1 cellular context compared by ENCODE assay signal in the genomic region with DNA sequence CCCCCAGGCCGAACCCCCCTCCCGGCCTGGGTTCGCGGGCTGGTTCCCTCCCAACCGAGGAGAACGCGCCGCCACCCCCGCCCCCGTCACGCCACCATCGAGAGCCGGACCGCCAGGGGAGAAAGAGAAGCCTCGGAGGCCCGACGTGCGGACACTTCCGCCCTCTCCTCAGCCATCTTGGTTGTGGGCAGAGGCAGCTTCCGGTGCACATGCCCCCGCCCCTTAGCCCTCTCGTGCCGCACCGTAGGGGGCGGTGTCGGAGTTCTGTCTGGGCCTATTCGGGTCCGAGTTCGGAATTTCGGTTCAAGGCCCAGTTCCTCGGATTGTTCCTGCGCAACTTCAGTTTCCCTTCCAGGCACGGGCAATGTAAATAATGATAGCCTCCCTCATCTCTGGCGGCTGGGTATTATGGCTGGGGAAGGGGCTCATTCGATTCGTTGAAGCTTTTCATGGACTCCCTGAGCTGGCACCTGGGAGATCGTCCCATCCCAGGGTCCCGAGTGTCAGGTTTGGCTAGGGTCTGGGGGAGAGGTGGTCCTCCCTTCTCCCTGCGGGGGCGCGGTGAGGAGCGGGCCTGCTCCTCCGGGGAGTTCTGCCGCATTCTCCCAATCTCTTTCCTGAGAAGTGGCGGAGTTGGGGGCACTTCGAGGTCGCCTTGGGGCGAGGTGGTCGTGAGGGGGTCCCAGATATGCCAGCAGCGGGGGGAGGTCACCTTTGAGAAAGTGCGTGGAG.
TF ChIP-seq lines count a peak whose summit lies in the region.

Gene IER2, plus strand, starts transcription at position 225 of the 732 bp plus-strand sequence. CDS start 2,776 bp downstream, outside the sequence.
A gene with protein sequence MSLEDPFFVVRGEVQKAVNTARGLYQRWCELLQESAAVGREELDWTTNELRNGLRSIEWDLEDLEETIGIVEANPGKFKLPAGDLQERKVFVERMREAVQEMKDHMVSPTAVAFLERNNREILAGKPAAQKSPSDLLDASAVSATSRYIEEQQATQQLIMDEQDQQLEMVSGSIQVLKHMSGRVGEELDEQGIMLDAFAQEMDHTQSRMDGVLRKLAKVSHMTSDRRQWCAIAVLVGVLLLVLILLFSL (minus strand): TSS at position 189 of the 732 bp plus-strand sequence. CDS start 202 bp downstream, outside the sequence.

TF ChIP-seq in GM12878, 131 proteins besides CTCF, POLR2A, EP300 and RAD21 (continues in another document):
- TF ChIP-seq RELA (IDR thresholded peaks at IDR 0.05; ENCODE audit: borderline replicate concordance, partially characterized antibody) (peak; percentile 40), ZNF274 (IDR thresholded peaks at IDR 0.05; ENCODE audit: insufficient read depth, insufficient read length) (no peak), SIX5 (IDR thresholded peaks at IDR 0.05; ENCODE audit: low read depth, low read length, severe bottlenecking) (peak; percentile 77), SUPT20H (IDR thresholded peaks at IDR 0.05; ENCODE audit: borderline replicate concordance, control insufficient read depth, low read depth, low read length) (no peak), IRF4 (IDR thresholded peaks at IDR 0.05; ENCODE audit: low read depth, low read length) (0 out of 2 replicates have a peak, but pooled peaks have one; percentile 17), ESRRA (IDR thresholded peaks at IDR 0.05; ENCODE audit: low read length) (no peak), IKZF1 (conservative IDR thresholded peaks at IDR 0.05) (peak; percentile 94), ASH2L (IDR thresholded peaks at IDR 0.05; ENCODE audit: borderline replicate concordance, low read depth) (no peak), KAT2A (conservative IDR thresholded peaks at IDR 0.05; ENCODE audit: control insufficient read depth, low read depth, low read length) (no peak), FOS (IDR thresholded peaks at IDR 0.05; ENCODE audit: borderline replicate concordance, extremely low read depth, insufficient read length) (no peak), CREB1 (IDR thresholded peaks at IDR 0.05; ENCODE audit: low read depth) (no peak), NR2C1 (IDR thresholded peaks at IDR 0.05) (peak; percentile 83), PML (IDR thresholded peaks at IDR 0.05; ENCODE audit: low read length) (no peak), RCOR1 (conservative IDR thresholded peaks at IDR 0.05; ENCODE audit: low read depth, low read length) (no peak), SMAD1 (IDR thresholded peaks at IDR 0.05; ENCODE audit: low read depth, partially characterized antibody) (peak; percentile 46), MTA3 (IDR thresholded peaks at IDR 0.05; ENCODE audit: borderline replicate concordance, low read length) (no peak), SPI1 (IDR thresholded peaks at IDR 0.05; ENCODE audit: borderline replicate concordance, insufficient read depth, low read depth, low read length) (peak; percentile 48; the same call in 1 of the 2 replicates), USF2 (IDR thresholded peaks at IDR 0.05; ENCODE audit: borderline replicate concordance, low read depth, low read length) (no peak; the same call in 1 of the 2 replicates), ZNF24 (IDR thresholded peaks at IDR 0.05) (0 out of 2 replicates have a peak, but pooled peaks have one; percentile 36), SMARCA5 (IDR thresholded peaks at IDR 0.05) (peak; percentile 81; the same call in 1 of the 2 replicates), HDGF (IDR thresholded peaks at IDR 0.05) (no peak; the same call in 1 of the 2 replicates), MYC (IDR thresholded peaks at IDR 0.05; ENCODE audit: insufficient read depth, insufficient read length, insufficient replicate concordance, low read length, severe bottlenecking) (no peak), RFX5 (IDR thresholded peaks at IDR 0.05; ENCODE audit: low read depth, low read length) (no peak), STAT3 (IDR thresholded peaks at IDR 0.05; ENCODE audit: low read depth, low read length) (no peak), POLR2AphosphoS5 (IDR thresholded peaks at IDR 0.05; ENCODE audit: low read length) (peak; percentile 80; the same call in 1 of the 2 replicates), POLR2AphosphoS2 (IDR thresholded peaks at IDR 0.05; ENCODE audit: low read depth, low read length) (peak; percentile 26; the same call in 1 of the 2 replicates), SP1 (IDR thresholded peaks at IDR 0.05; ENCODE audit: low read depth, low read length) (peak; percentile 43), YBX1 (IDR thresholded peaks at IDR 0.05) (no peak), CEBPB (IDR thresholded peaks at IDR 0.05; ENCODE audit: borderline replicate concordance in 1 of 2, low read depth in 2 of 2, low read length in 2 of 2) (no peak), POU2F2 (IDR thresholded peaks at IDR 0.05; ENCODE audit: borderline replicate concordance, low read depth, low read length) (0 out of 3 replicates have a peak, but pooled peaks have one; percentile 9), FOXM1 (IDR thresholded peaks at IDR 0.05; ENCODE audit: low read depth, low read length) (no peak), RAD51 (IDR thresholded peaks at IDR 0.05) (0 out of 2 replicates have a peak, but pooled peaks have one; percentile 33), BCL11A (IDR thresholded peaks at IDR 0.05; ENCODE audit: low read depth, low read length) (no peak)
- TF ChIP-seq, protein P1, sequence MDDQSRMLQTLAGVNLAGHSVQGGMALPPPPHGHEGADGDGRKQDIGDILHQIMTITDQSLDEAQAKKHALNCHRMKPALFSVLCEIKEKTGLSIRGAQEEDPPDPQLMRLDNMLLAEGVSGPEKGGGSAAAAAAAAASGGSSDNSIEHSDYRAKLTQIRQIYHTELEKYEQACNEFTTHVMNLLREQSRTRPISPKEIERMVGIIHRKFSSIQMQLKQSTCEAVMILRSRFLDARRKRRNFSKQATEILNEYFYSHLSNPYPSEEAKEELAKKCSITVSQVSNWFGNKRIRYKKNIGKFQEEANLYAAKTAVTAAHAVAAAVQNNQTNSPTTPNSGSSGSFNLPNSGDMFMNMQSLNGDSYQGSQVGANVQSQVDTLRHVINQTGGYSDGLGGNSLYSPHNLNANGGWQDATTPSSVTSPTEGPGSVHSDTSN (IDR thresholded peaks at IDR 0.05; ENCODE audit: insufficient replicate concordance, low read depth, low read length) = no peak
- TF ChIP-seq, protein P2, sequence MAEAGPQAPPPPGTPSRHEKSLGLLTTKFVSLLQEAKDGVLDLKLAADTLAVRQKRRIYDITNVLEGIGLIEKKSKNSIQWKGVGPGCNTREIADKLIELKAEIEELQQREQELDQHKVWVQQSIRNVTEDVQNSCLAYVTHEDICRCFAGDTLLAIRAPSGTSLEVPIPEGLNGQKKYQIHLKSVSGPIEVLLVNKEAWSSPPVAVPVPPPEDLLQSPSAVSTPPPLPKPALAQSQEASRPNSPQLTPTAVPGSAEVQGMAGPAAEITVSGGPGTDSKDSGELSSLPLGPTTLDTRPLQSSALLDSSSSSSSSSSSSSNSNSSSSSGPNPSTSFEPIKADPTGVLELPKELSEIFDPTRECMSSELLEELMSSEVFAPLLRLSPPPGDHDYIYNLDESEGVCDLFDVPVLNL (IDR thresholded peaks at IDR 0.05; ENCODE audit: low read depth, low read length) = no peak
- TF ChIP-seq, protein P3, sequence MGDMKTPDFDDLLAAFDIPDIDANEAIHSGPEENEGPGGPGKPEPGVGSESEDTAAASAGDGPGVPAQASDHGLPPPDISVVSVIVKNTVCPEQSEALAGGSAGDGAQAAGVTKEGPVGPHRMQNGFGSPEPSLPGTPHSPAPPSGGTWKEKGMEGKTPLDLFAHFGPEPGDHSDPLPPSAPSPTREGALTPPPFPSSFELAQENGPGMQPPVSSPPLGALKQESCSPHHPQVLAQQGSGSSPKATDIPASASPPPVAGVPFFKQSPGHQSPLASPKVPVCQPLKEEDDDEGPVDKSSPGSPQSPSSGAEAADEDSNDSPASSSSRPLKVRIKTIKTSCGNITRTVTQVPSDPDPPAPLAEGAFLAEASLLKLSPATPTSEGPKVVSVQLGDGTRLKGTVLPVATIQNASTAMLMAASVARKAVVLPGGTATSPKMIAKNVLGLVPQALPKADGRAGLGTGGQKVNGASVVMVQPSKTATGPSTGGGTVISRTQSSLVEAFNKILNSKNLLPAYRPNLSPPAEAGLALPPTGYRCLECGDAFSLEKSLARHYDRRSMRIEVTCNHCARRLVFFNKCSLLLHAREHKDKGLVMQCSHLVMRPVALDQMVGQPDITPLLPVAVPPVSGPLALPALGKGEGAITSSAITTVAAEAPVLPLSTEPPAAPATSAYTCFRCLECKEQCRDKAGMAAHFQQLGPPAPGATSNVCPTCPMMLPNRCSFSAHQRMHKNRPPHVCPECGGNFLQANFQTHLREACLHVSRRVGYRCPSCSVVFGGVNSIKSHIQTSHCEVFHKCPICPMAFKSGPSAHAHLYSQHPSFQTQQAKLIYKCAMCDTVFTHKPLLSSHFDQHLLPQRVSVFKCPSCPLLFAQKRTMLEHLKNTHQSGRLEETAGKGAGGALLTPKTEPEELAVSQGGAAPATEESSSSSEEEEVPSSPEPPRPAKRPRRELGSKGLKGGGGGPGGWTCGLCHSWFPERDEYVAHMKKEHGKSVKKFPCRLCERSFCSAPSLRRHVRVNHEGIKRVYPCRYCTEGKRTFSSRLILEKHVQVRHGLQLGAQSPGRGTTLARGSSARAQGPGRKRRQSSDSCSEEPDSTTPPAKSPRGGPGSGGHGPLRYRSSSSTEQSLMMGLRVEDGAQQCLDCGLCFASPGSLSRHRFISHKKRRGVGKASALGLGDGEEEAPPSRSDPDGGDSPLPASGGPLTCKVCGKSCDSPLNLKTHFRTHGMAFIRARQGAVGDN (IDR thresholded peaks at IDR 0.05) = no peak
- TF ChIP-seq, protein P4, sequence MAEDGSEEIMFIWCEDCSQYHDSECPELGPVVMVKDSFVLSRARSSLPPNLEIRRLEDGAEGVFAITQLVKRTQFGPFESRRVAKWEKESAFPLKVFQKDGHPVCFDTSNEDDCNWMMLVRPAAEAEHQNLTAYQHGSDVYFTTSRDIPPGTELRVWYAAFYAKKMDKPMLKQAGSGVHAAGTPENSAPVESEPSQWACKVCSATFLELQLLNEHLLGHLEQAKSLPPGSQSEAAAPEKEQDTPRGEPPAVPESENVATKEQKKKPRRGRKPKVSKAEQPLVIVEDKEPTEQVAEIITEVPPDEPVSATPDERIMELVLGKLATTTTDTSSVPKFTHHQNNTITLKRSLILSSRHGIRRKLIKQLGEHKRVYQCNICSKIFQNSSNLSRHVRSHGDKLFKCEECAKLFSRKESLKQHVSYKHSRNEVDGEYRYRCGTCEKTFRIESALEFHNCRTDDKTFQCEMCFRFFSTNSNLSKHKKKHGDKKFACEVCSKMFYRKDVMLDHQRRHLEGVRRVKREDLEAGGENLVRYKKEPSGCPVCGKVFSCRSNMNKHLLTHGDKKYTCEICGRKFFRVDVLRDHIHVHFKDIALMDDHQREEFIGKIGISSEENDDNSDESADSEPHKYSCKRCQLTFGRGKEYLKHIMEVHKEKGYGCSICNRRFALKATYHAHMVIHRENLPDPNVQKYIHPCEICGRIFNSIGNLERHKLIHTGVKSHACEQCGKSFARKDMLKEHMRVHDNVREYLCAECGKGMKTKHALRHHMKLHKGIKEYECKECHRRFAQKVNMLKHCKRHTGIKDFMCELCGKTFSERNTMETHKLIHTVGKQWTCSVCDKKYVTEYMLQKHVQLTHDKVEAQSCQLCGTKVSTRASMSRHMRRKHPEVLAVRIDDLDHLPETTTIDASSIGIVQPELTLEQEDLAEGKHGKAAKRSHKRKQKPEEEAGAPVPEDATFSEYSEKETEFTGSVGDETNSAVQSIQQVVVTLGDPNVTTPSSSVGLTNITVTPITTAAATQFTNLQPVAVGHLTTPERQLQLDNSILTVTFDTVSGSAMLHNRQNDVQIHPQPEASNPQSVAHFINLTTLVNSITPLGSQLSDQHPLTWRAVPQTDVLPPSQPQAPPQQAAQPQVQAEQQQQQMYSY (CRISPR knock-in tag; IDR thresholded peaks at IDR 0.05) = no peak
- TF ChIP-seq, protein P5, sequence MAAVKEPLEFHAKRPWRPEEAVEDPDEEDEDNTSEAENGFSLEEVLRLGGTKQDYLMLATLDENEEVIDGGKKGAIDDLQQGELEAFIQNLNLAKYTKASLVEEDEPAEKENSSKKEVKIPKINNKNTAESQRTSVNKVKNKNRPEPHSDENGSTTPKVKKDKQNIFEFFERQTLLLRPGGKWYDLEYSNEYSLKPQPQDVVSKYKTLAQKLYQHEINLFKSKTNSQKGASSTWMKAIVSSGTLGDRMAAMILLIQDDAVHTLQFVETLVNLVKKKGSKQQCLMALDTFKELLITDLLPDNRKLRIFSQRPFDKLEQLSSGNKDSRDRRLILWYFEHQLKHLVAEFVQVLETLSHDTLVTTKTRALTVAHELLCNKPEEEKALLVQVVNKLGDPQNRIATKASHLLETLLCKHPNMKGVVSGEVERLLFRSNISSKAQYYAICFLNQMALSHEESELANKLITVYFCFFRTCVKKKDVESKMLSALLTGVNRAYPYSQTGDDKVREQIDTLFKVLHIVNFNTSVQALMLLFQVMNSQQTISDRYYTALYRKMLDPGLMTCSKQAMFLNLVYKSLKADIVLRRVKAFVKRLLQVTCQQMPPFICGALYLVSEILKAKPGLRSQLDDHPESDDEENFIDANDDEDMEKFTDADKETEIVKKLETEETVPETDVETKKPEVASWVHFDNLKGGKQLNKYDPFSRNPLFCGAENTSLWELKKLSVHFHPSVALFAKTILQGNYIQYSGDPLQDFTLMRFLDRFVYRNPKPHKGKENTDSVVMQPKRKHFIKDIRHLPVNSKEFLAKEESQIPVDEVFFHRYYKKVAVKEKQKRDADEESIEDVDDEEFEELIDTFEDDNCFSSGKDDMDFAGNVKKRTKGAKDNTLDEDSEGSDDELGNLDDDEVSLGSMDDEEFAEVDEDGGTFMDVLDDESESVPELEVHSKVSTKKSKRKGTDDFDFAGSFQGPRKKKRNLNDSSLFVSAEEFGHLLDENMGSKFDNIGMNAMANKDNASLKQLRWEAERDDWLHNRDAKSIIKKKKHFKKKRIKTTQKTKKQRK (IDR thresholded peaks at IDR 0.05; ENCODE audit: low read depth, low read length) = 0 out of 2 replicates have a peak, but pooled peaks have one; percentile 18
- TF ChIP-seq, protein P6, sequence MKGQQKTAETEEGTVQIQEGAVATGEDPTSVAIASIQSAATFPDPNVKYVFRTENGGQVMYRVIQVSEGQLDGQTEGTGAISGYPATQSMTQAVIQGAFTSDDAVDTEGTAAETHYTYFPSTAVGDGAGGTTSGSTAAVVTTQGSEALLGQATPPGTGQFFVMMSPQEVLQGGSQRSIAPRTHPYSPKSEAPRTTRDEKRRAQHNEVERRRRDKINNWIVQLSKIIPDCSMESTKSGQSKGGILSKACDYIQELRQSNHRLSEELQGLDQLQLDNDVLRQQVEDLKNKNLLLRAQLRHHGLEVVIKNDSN (IDR thresholded peaks at IDR 0.05; ENCODE audit: borderline replicate concordance, extremely low read length, insufficient read depth, low read depth, low read length) = peak; percentile 44
- TF ChIP-seq, protein P7, sequence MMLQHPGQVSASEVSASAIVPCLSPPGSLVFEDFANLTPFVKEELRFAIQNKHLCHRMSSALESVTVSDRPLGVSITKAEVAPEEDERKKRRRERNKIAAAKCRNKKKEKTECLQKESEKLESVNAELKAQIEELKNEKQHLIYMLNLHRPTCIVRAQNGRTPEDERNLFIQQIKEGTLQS (IDR thresholded peaks at IDR 0.05; ENCODE audit: borderline replicate concordance, extremely low read depth, low read depth, low read length) = no peak
